In the genomic region with DNA sequence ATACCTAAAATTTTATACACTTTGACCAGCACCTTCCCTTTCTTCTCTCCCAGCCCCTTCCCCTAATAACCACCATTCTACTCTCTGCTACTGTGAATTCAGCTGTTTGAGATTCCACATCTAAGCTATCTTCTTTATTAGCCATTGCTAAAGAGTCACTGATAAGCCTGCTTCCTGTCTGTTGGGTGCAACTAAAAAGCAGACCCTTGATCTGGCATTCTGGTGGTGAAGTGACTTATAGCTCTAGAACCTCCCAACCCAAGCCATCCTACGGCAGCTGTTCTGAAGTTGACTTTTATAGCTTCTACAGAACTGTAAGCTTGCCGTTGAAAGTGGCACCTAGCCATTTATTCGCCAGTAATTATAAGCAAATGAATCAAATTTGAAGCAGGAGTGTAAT, we compare ENCODE assay signal across 1 cellular context.
TF ChIP-seq lines count a peak whose summit lies in the region.

No MANE protein-coding gene starts in this region.

TF ChIP-seq in HepG2, 621 proteins besides CTCF, POLR2A, EP300 and RAD21:
- TF ChIP-seq RARA (CRISPR knock-in tag; IDR thresholded peaks at IDR 0.05) (0 out of 2 replicates have a peak, but pooled peaks have one; percentile 20), ZNF879 (CRISPR knock-in tag; IDR thresholded peaks at IDR 0.05) (no peak), ZNF790 (CRISPR knock-in tag; IDR thresholded peaks at IDR 0.05; ENCODE audit: borderline replicate concordance) (no peak), CBX1 (IDR thresholded peaks at IDR 0.05; ENCODE audit: low read depth) (no peak), BCL6 (CRISPR knock-in tag; IDR thresholded peaks at IDR 0.05) (0 out of 2 replicates have a peak, but pooled peaks have one; percentile 21)
TF ChIP-seq in HepG2: peak in this region for 2.
